In the genomic region with DNA sequence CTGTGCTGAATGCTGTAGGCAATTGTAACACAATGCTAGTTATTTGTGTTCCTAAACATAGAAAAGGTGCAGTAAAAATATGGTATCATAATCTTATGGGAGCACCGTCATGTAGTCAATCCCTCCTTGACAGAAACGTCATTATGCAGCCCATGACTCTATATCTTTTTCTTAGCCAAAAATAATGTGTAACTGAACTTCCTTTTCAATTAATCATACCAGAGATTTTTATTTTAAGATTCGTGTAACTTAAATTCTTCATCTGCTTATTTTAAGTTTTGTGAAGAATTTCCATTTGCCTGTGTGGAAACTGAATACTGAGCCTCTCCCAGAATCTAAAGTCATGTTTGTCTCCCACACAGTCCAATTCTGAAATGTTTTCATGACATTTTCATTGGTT, we compare ENCODE assay signal across 18 cellular contexts.
A peak's percentile ranks its signal among the peaks of the same experiment; 100 is the strongest.
DNase-seq lines count a peak whose midpoint lies in the region; TF ChIP-seq lines count a peak whose summit lies in the region.
"Had no signal": no experiment of that assay in that cellular context is flagged by ENCODE, and none has a peak within 500 bp of the region (broad histone marks: within the 10 kb centered on the region; RNA-seq: fewer than 3 reads in every experiment).

No MANE protein-coding gene starts in this region.

- H3K9me3 ChIP-seq in AG04450 (ENCODE audit: control insufficient read depth, insufficient read depth, low read length) (no peaks in the 10 kb centered on the region), esophagus muscularis mucosa (no peaks in the 10 kb centered on the region)

- H3K4me3 ChIP-seq in AG04450 (ENCODE audit: low read depth, low read length) (no peak overlapping the region), esophagus muscularis mucosa (no peak overlapping the region)
- H3K4me3 ChIP-seq: SJSA1 had no signal

- H3K9me3 Mint-ChIP-seq in HFFc6 = no peaks in the 10 kb centered on the region; the same call in 1 of the 2 replicates
- peaks cover 4% of the 10 kb centered on the region for H3K9me3 Mint-ChIP-seq in osteocyte (ENCODE audit: unreplicated experiment)
- H3K9me3 Mint-ChIP-seq in activated naive CD4-positive, alpha-beta T cell treated with anti-CD3 and anti-CD28 coated beads, Interleukin-2, amount 10 ng/mL, durations not matched to agents 7 days and 5 days = peaks cover 8% of the 10 kb centered on the region
- H3K9me3 Mint-ChIP-seq in activated naive CD4-positive, alpha-beta T cell treated with anti-CD3 and anti-CD28 coated beads for 36 hours = peaks cover 5% of the 10 kb centered on the region

- H3K4me3 Mint-ChIP-seq in HFFc6 (peak overlapping the region; percentile 62), osteocyte (ENCODE audit: unreplicated experiment) (no peak overlapping the region)
- no peak overlapping the region for H3K4me3 Mint-ChIP-seq in activated naive CD4-positive, alpha-beta T cell treated with anti-CD3 and anti-CD28 coated beads, Interleukin-2, amount 10 ng/mL, durations not matched to agents 7 days and 5 days
- no peak overlapping the region for H3K4me3 Mint-ChIP-seq in activated naive CD4-positive, alpha-beta T cell treated with anti-CD3 and anti-CD28 coated beads for 36 hours

- no peak for TF ChIP-seq CTCF in AG04450 (IDR thresholded peaks at IDR 0.05; ENCODE audit: low read depth, low read length)
- no peak for TF ChIP-seq CTCF in HFFc6 (IDR thresholded peaks at IDR 0.05)
- no peak for TF ChIP-seq CTCF in osteocyte (IDR thresholded peaks at IDR 0.05)
- no peak for TF ChIP-seq CTCF in esophagus muscularis mucosa (IDR thresholded peaks at IDR 0.05)

- H3K4me1 Mint-ChIP-seq in HFFc6 (ENCODE audit: low read depth) = peaks cover 95% of the 10 kb centered on the region
- H3K4me1 Mint-ChIP-seq in osteocyte (ENCODE audit: unreplicated experiment) = peaks cover 16% of the 10 kb centered on the region
- no peaks in the 10 kb centered on the region for H3K4me1 Mint-ChIP-seq in activated naive CD4-positive, alpha-beta T cell treated with anti-CD3 and anti-CD28 coated beads, Interleukin-2, amount 10 ng/mL, durations not matched to agents 7 days and 5 days
- no peaks in the 10 kb centered on the region for H3K4me1 Mint-ChIP-seq in activated naive CD4-positive, alpha-beta T cell treated with anti-CD3 and anti-CD28 coated beads for 36 hours (ENCODE audit: low read depth)

- DNase-seq in AG04450 (ENCODE audit: low read depth, low spot score) = no peak
- DNase-seq in HFFc6 = peak; percentile 27
- DNase-seq in fibroblast of gingiva (ENCODE audit: low read depth) = peak; percentile 16
- no peak for DNase-seq in osteocyte (ENCODE audit: extremely low spot score, unreplicated experiment)
- no peak for DNase-seq in activated naive CD4-positive, alpha-beta T cell treated with anti-CD3 and anti-CD28 coated beads, Interleukin-2, amount 10 ng/mL, durations not matched to agents 7 days and 5 days
- no peak for DNase-seq in activated naive CD4-positive, alpha-beta T cell treated with anti-CD3 and anti-CD28 coated beads for 36 hours
- DNase-seq in esophagus muscularis mucosa (ENCODE audit: extremely low spot score) = no peak
- DNase-seq in NCI-H748 treated with DMSO at 0.1 percent for 48 hours (lab: John Stamatoyannopoulos, UW) = no peak
- DNase-seq: AML-193, COR-L47, KG1, NCI-H1048, NCI-H1436 treated with DMSO at 0.1 percent for 48 hours, NCI-H2029 treated with DMSO at 0.1 percent for 48 hours, NCI-H2171 treated with DMSO at 0.1 percent for 48 hours, NCI-H446 treated with DMSO at 0.1 percent for 48 hours had no signal

- intact Hi-C loops in activated naive CD4-positive, alpha-beta T cell treated with anti-CD3 and anti-CD28 coated beads for 36 hours (cut with micrococcal nuclease) = no loop called here
- intact Hi-C loops in esophagus muscularis mucosa (cut with DNase I) = no loop called here

- H3K36me3 Mint-ChIP-seq in HFFc6 (ENCODE audit: low read depth) = peaks cover 5% of the 10 kb centered on the region
- H3K36me3 Mint-ChIP-seq in osteocyte (ENCODE audit: unreplicated experiment) = no peaks in the 10 kb centered on the region
- no peaks in the 10 kb centered on the region for H3K36me3 Mint-ChIP-seq in activated naive CD4-positive, alpha-beta T cell treated with anti-CD3 and anti-CD28 coated beads, Interleukin-2, amount 10 ng/mL, durations not matched to agents 7 days and 5 days
- no peaks in the 10 kb centered on the region for H3K36me3 Mint-ChIP-seq in activated naive CD4-positive, alpha-beta T cell treated with anti-CD3 and anti-CD28 coated beads for 36 hours (ENCODE audit: low read depth)

- no peak for TF ChIP-seq POLR2A in esophagus muscularis mucosa (IDR thresholded peaks at IDR 0.05; ENCODE audit: low read depth)

- H3K27ac Mint-ChIP-seq in HFFc6 = peak overlapping the region; percentile 85
- peak overlapping the region; percentile 54 for H3K27ac Mint-ChIP-seq in osteocyte (ENCODE audit: unreplicated experiment)
- no peak overlapping the region for H3K27ac Mint-ChIP-seq in activated naive CD4-positive, alpha-beta T cell treated with anti-CD3 and anti-CD28 coated beads, Interleukin-2, amount 10 ng/mL, durations not matched to agents 7 days and 5 days
- no peak overlapping the region for H3K27ac Mint-ChIP-seq in activated naive CD4-positive, alpha-beta T cell treated with anti-CD3 and anti-CD28 coated beads for 36 hours

- no peak for TF ChIP-seq EP300 in esophagus muscularis mucosa (IDR thresholded peaks at IDR 0.05)

- H3K36me3 ChIP-seq in esophagus muscularis mucosa = no peaks in the 10 kb centered on the region
- H3K36me3 ChIP-seq: SJSA1 had no signal

- CTCF ChIA-PET in AG04450 (lab: Charles Lee) = no interaction called here
- CTCF ChIA-PET in activated naive CD4-positive, alpha-beta T cell treated with anti-CD3 and anti-CD28 coated beads, Interleukin-2, amount 10 ng/mL, durations not matched to agents 7 days and 5 days (lab: Charles Lee) = no interaction called here
- CTCF ChIA-PET in activated naive CD4-positive, alpha-beta T cell treated with anti-CD3 and anti-CD28 coated beads for 36 hours (lab: Charles Lee) = no interaction called here

- POLR2A ChIA-PET in AG04450 (lab: Yijun Ruan, JAX) = interaction anchor here (1.0 kb wide), 2 partner anchors 132 to 198 kb away, joined by 3 read pairs; no protein-coding TSS in a partner anchor

- H3K4me1 ChIP-seq in esophagus muscularis mucosa = no peaks in the 10 kb centered on the region

- H3K27ac ChIP-seq in AG04450 (ENCODE audit: low read depth, low read length) (peak overlapping the region; percentile 71), esophagus muscularis mucosa (replicated peaks in 1 of 4) (no peak overlapping the region)
- H3K27ac ChIP-seq: RWPE1 had no signal

- WGBS in esophagus muscularis mucosa = 54% methylated on average over 3 of the region's 3 CpGs

- H3K27me3 ChIP-seq in AG04450 (ENCODE audit: control insufficient read depth, insufficient read depth, low read length) = no peaks in the 10 kb centered on the region
- H3K27me3 ChIP-seq in esophagus muscularis mucosa = no peaks in the 10 kb centered on the region
- H3K27me3 ChIP-seq: SJSA1 had no signal

- no peaks in the 10 kb centered on the region for H3K27me3 Mint-ChIP-seq in HFFc6 (ENCODE audit: insufficient read depth)
- H3K27me3 Mint-ChIP-seq in osteocyte (ENCODE audit: unreplicated experiment) = no peaks in the 10 kb centered on the region
- H3K27me3 Mint-ChIP-seq in activated naive CD4-positive, alpha-beta T cell treated with anti-CD3 and anti-CD28 coated beads, Interleukin-2, amount 10 ng/mL, durations not matched to agents 7 days and 5 days = no peaks in the 10 kb centered on the region
- H3K27me3 Mint-ChIP-seq in activated naive CD4-positive, alpha-beta T cell treated with anti-CD3 and anti-CD28 coated beads for 36 hours (ENCODE audit: low read depth) = no peaks in the 10 kb centered on the region

Comparison
In these comparisons a context has a peak if more than half of its experiments do, and no peak if none do; other contexts are left out.
1. DNase-seq: peak in HFFc6 (single experiment) and fibroblast of gingiva (single experiment); none in AG04450 (single experiment), osteocyte (single experiment), activated naive CD4-positive, alpha-beta T cell treated with anti-CD3 and anti-CD28 coated beads, Interleukin-2, amount 10 ng/mL, durations not matched to agents 7 days and 5 days (single experiment), activated naive CD4-positive, alpha-beta T cell treated with anti-CD3 and anti-CD28 coated beads for 36 hours (single experiment), esophagus muscularis mucosa (single experiment) and NCI-H748 treated with DMSO at 0.1 percent for 48 hours (single experiment).
2. H3K27ac Mint-ChIP-seq: peak in HFFc6 (single experiment) and osteocyte (single experiment); none in activated naive CD4-positive, alpha-beta T cell treated with anti-CD3 and anti-CD28 coated beads, Interleukin-2, amount 10 ng/mL, durations not matched to agents 7 days and 5 days (single experiment) and activated naive CD4-positive, alpha-beta T cell treated with anti-CD3 and anti-CD28 coated beads for 36 hours (single experiment).